In genomic region chr5:44565360-44565759, GRCh38 we compare ENCODE assay signal across 34 cellular contexts.
"Had no signal": no experiment of that assay in that cellular context is flagged by ENCODE, and none has a peak within 500 bp of the region (broad histone marks: within the 10 kb centered on the region; RNA-seq: fewer than 3 reads in every experiment).

No MANE protein-coding gene starts in this region.

- H3K4me1 ChIP-seq: adrenal gland, body of pancreas, breast epithelium, Peyer's patch had no signal

- DNase-seq: activated CD4-positive, alpha-beta memory T cell treated with anti-CD3 and anti-CD28 coated beads, Interleukin-2, amount 10 ng/mL, durations not matched to agents 7 days and 5 days; activated CD4-positive, alpha-beta T cell treated with anti-CD3 and anti-CD28 coated beads for 1 hour; activated CD4-positive, alpha-beta T cell treated with anti-CD3 and anti-CD28 coated beads for 48 hours; activated CD4-positive, CD25-positive, alpha-beta regulatory T cell; activated CD8-positive, alpha-beta memory T cell treated with anti-CD3 and anti-CD28 coated beads for 24 hours; activated CD8-positive, alpha-beta memory T cell treated with anti-CD3 and anti-CD28 coated beads, Interleukin-2, amount 10 ng/mL, durations not matched to agents 7 days and 5 days; activated CD8-positive, alpha-beta memory T cell treated with anti-CD3 and anti-CD28 coated beads, Interleukin-2, amount 50 U/mL, for 48 hours; activated gamma-delta T cell; activated naive CD4-positive, alpha-beta T cell treated with Interleukin-2 at 50 U/mL for 16 hours; activated naive CD8-positive, alpha-beta T cell treated with anti-CD3 and anti-CD28 coated beads, Interleukin-2, amount 10 ng/mL, durations not matched to agents 7 days and 5 days; adrenal gland; body of pancreas; Kasumi-1; KG1; NCI-H1048; NCI-H1105 treated with DMSO at 0.1 percent for 48 hours; NCI-H1436 treated with DMSO at 0.1 percent for 48 hours; NCI-H187; NCI-H2029 treated with DMSO at 0.1 percent for 48 hours; NCI-H2107; NCI-H2171; NCI-H510A; NCI-H526; NCI-H748 treated with DMSO at 0.1 percent for 48 hours; NK-92 treated with Interleukin-12 subunit alpha and Interleukin-12 subunit beta, amount 100 ng/mL, for 24 hours; Peyer's patch; RPMI8226; SW 1271; WERI-Rb-1 had no signal

- H3K4me3 ChIP-seq: adrenal gland, body of pancreas, breast epithelium, MG63, Peyer's patch had no signal

- H3K36me3 Mint-ChIP-seq: activated CD8-positive, alpha-beta memory T cell treated with anti-CD3 and anti-CD28 coated beads, Interleukin-2, amount 10 ng/mL, durations not matched to agents 7 days and 5 days; activated naive CD4-positive, alpha-beta T cell treated with anti-CD3 and anti-CD28 coated beads, Interleukin-2, amount 50 U/mL, for 24 hours; activated naive CD8-positive, alpha-beta T cell treated with anti-CD3 and anti-CD28 coated beads, Interleukin-2, amount 10 ng/mL, durations not matched to agents 7 days and 5 days had no signal

- H3K9me3 ChIP-seq: adrenal gland, body of pancreas, breast epithelium, Peyer's patch had no signal

- H3K4me3 Mint-ChIP-seq: activated CD4-positive, alpha-beta memory T cell treated with anti-CD3 and anti-CD28 coated beads, Interleukin-2, amount 10 ng/mL, durations not matched to agents 7 days and 5 days; activated CD8-positive, alpha-beta memory T cell treated with anti-CD3 and anti-CD28 coated beads, Interleukin-2, amount 10 ng/mL, durations not matched to agents 7 days and 5 days; activated naive CD4-positive, alpha-beta T cell treated with anti-CD3 and anti-CD28 coated beads, Interleukin-2, amount 50 U/mL, for 24 hours; activated naive CD8-positive, alpha-beta T cell treated with anti-CD3 and anti-CD28 coated beads, Interleukin-2, amount 10 ng/mL, durations not matched to agents 7 days and 5 days had no signal

- H3K27me3 ChIP-seq: adrenal gland, body of pancreas, breast epithelium, MG63, Peyer's patch had no signal

- H3K9me3 Mint-ChIP-seq: activated naive CD8-positive, alpha-beta T cell treated with anti-CD3 and anti-CD28 coated beads, Interleukin-2, amount 10 ng/mL, durations not matched to agents 7 days and 5 days had no signal

- H3K27ac Mint-ChIP-seq: activated CD4-positive, alpha-beta memory T cell treated with anti-CD3 and anti-CD28 coated beads, Interleukin-2, amount 10 ng/mL, durations not matched to agents 7 days and 5 days; activated CD8-positive, alpha-beta memory T cell treated with anti-CD3 and anti-CD28 coated beads, Interleukin-2, amount 10 ng/mL, durations not matched to agents 7 days and 5 days; activated naive CD4-positive, alpha-beta T cell treated with anti-CD3 and anti-CD28 coated beads, Interleukin-2, amount 50 U/mL, for 24 hours; activated naive CD8-positive, alpha-beta T cell treated with anti-CD3 and anti-CD28 coated beads, Interleukin-2, amount 10 ng/mL, durations not matched to agents 7 days and 5 days; activated T-helper 2 cell treated with anti-CD3 and anti-CD28 coated beads, Interferon-gamma antibody, Interleukin-2, Interleukin-4, amounts not matched to agents 10 μg/mL and 5 μg/mL and 100 μg/mL, durations not matched to agents 14 hours and 24 hours and 36 hours had no signal

- H3K4me1 Mint-ChIP-seq: activated CD4-positive, alpha-beta memory T cell treated with anti-CD3 and anti-CD28 coated beads, Interleukin-2, amount 10 ng/mL, durations not matched to agents 7 days and 5 days; activated CD8-positive, alpha-beta memory T cell treated with anti-CD3 and anti-CD28 coated beads, Interleukin-2, amount 10 ng/mL, durations not matched to agents 7 days and 5 days; activated naive CD4-positive, alpha-beta T cell treated with anti-CD3 and anti-CD28 coated beads, Interleukin-2, amount 50 U/mL, for 24 hours; activated naive CD8-positive, alpha-beta T cell treated with anti-CD3 and anti-CD28 coated beads, Interleukin-2, amount 10 ng/mL, durations not matched to agents 7 days and 5 days had no signal

- H3K27ac ChIP-seq: adrenal gland, body of pancreas, breast epithelium, Peyer's patch, WERI-Rb-1 had no signal

- H3K36me3 ChIP-seq: adrenal gland, breast epithelium, MG63, Peyer's patch, WERI-Rb-1 had no signal

- H3K27me3 Mint-ChIP-seq: activated CD4-positive, alpha-beta memory T cell treated with anti-CD3 and anti-CD28 coated beads, Interleukin-2, amount 10 ng/mL, durations not matched to agents 7 days and 5 days; activated CD8-positive, alpha-beta memory T cell treated with anti-CD3 and anti-CD28 coated beads, Interleukin-2, amount 10 ng/mL, durations not matched to agents 7 days and 5 days; activated naive CD4-positive, alpha-beta T cell treated with anti-CD3 and anti-CD28 coated beads, Interleukin-2, amount 50 U/mL, for 24 hours; activated naive CD8-positive, alpha-beta T cell treated with anti-CD3 and anti-CD28 coated beads, Interleukin-2, amount 10 ng/mL, durations not matched to agents 7 days and 5 days had no signal

- ATAC-seq: activated CD8-positive, alpha-beta memory T cell treated with anti-CD3 and anti-CD28 coated beads, Interleukin-2, amount 10 ng/mL, durations not matched to agents 7 days and 5 days; body of pancreas; PC-3 had no signal
